9 cellular contexts compared by ENCODE assay signal in genomic region chr20:57381596-57382503, GRCh38. TPM values are rescaled to one million over a fixed set of nuclear protein-coding genes. Genes with fewer than 3 reads are reported as not detected.
A peak's percentile ranks its signal among the peaks of the same experiment; 100 is the strongest.
DNase-seq lines count a peak whose midpoint lies in the region; ATAC-seq and TF ChIP-seq lines count a peak whose summit lies in the region.
"Had no signal": no experiment of that assay in that cellular context is flagged by ENCODE, and none has a peak within 500 bp of the region (broad histone marks: within the 10 kb centered on the region; RNA-seq: fewer than 3 reads in every experiment).

No MANE protein-coding gene starts in this region.

- no peaks in the 10 kb centered on the region for H3K9me3 Mint-ChIP-seq in CD8-positive, alpha-beta memory T cell

- peaks cover 0 to 51% (median 6%) of the 10 kb centered on the region in 3 donors for H3K36me3 Mint-ChIP-seq in CD8-positive, alpha-beta memory T cell

- peak overlapping the region; percentile 31 to 83 (median 61) for H3K27ac Mint-ChIP-seq in CD8-positive, alpha-beta memory T cell

- H3K4me3 ChIP-seq in CD8-positive, alpha-beta memory T cell (ENCODE audit: low read length), result no peak overlapping the region
- no peak overlapping the region for H3K4me3 ChIP-seq in lower lobe of right lung

- peaks cover 25% of the 10 kb centered on the region for H3K36me3 ChIP-seq in CD8-positive, alpha-beta memory T cell (ENCODE audit: insufficient read depth, low read length)
- peaks cover 15% of the 10 kb centered on the region for H3K36me3 ChIP-seq in lower lobe of right lung

- peak; percentile 80 to 81 for ATAC-seq in lower lobe of right lung
- ATAC-seq in HG03025 (IDR thresholded peaks at IDR 0.05; ENCODE audit: low FRiP score, unreplicated experiment), result no peak

- no peaks in the 10 kb centered on the region for H3K9me3 ChIP-seq in CD8-positive, alpha-beta memory T cell (ENCODE audit: low read length)
- no peaks in the 10 kb centered on the region for H3K9me3 ChIP-seq in lower lobe of right lung

- no peaks in the 10 kb centered on the region for H3K27me3 Mint-ChIP-seq in CD8-positive, alpha-beta memory T cell

- peak; percentile 74 to 88 (median 78) for DNase-seq in CD8-positive, alpha-beta memory T cell
- DNase-seq in HCEC 1CT, result peak; percentile 25
- peak; percentile 65 for DNase-seq in NCI-H460 (ENCODE audit: extremely low read depth, low read depth)
- peak; percentile 88 for DNase-seq in activated CD4-positive, alpha-beta T cell treated with anti-CD3 and anti-CD28 coated beads, Interleukin-2, amount 50 U/mL, for 1 hour
- peak; percentile 68 for DNase-seq in dedifferentiated amniotic fluid mesenchymal stem cell (ENCODE audit: extremely low spot score)
- peak; percentile 85 for DNase-seq in lower lobe of right lung
- DNase-seq in stimulated activated CD4-positive, alpha-beta T cell treated with anti-CD3 and anti-CD28 coated beads, TNF-alpha, amount 100 ng/mL, for 48 hours (ENCODE audit: low read depth in 3 of 3), result peak in 2 of 3 donors; percentile 76

- CTCF ChIA-PET in CD8-positive, alpha-beta memory T cell (lab: Charles Lee), result interaction anchor here (0.8 to 3.1 kb wide), 22 partner anchors 8 to 238 kb away, joined by 3 to 16 read pairs (median 4); partner anchors contain the start of genes RBM38 and ZBP1

- no peak overlapping the region for H3K27ac ChIP-seq in CD8-positive, alpha-beta memory T cell (ENCODE audit: low read depth, low read length)
- no peak overlapping the region for H3K27ac ChIP-seq in lower lobe of right lung

- H3K4me1 ChIP-seq in CD8-positive, alpha-beta memory T cell (ENCODE audit: insufficient read depth, low read length), result peaks cover 11% of the 10 kb centered on the region
- peaks cover 12% of the 10 kb centered on the region for H3K4me1 ChIP-seq in lower lobe of right lung

- POLR2A ChIA-PET in CD8-positive, alpha-beta memory T cell (lab: Charles Lee), result interaction anchor here (1.5 kb wide), 1 partner anchor 54 kb away, joined by 3 read pairs; no protein-coding TSS in a partner anchor

- H3K4me3 Mint-ChIP-seq in CD8-positive, alpha-beta memory T cell, result peak overlapping the region in 1 of 7 donors; percentile 62

- peaks cover 24 to 44% (median 38%) of the 10 kb centered on the region in 3 donors for H3K4me1 Mint-ChIP-seq in CD8-positive, alpha-beta memory T cell

- intact Hi-C loops in lower lobe of right lung (cut with DNase I), result loop anchor here (5.0 kb wide), 1 partner anchor 115 kb away; no protein-coding TSS in a partner anchor

- TF ChIP-seq CTCF in lower lobe of right lung (IDR thresholded peaks at IDR 0.05), result peak; percentile 94

- H3K27me3 ChIP-seq in CD8-positive, alpha-beta memory T cell (ENCODE audit: insufficient read depth, low read length, poor library complexity, severe bottlenecking), result no peaks in the 10 kb centered on the region
- no peaks in the 10 kb centered on the region for H3K27me3 ChIP-seq in lower lobe of right lung (ENCODE audit: low read depth)

RNA-seq across cellular contexts. Expression of gene RBM38, which starts 9.3 kb away (rescaled TPM):
- total RNA-seq in CD8-positive, alpha-beta memory T cell, result 100 to 1,000 TPM; 101 to 107 TPM
- polyA plus RNA-seq in CD8-positive, alpha-beta memory T cell, result 94.4 TPM
- total RNA-seq in NCI-H460 (2014; rRNA removed; shearing (Covaris generic)), result 18.2 and 20.6 TPM in 2 replicates
- 14.6 and 26.2 TPM in 2 replicates for polyA plus RNA-seq in NCI-H460 (2014; cell fraction: nucleus; rRNA removed)
- 15.5 TPM for total RNA-seq in lower lobe of right lung

RNA-seq across cellular contexts. Expression of gene RAE1, which starts 30.8 kb away (rescaled TPM):
- 10 to 100 TPM; 50.2 to 52.8 TPM for total RNA-seq in CD8-positive, alpha-beta memory T cell
- 40.7 TPM for polyA plus RNA-seq in CD8-positive, alpha-beta memory T cell
- total RNA-seq in NCI-H460 (2014; rRNA removed; shearing (Covaris generic)), result 34.0 and 42.8 TPM in 2 replicates
- polyA plus RNA-seq in NCI-H460 (2014; cell fraction: nucleus; rRNA removed), result 36.4 and 43.6 TPM in 2 replicates
- total RNA-seq in lower lobe of right lung, result 20.6 TPM

RNA-seq across cellular contexts. Expression of gene SPO11, which starts 52.2 kb away (rescaled TPM):
- not detected for total RNA-seq in CD8-positive, alpha-beta memory T cell
- polyA plus RNA-seq in CD8-positive, alpha-beta memory T cell, result not detected
- total RNA-seq in NCI-H460 (2014; rRNA removed; shearing (Covaris generic)), result not detected in 2 replicates
- not detected in 2 replicates for polyA plus RNA-seq in NCI-H460 (2014; cell fraction: nucleus; rRNA removed)
- total RNA-seq in lower lobe of right lung, result not detected
- total RNA-seq: T-helper 1 cell treated with Interleukin-12 subunit alpha and Interleukin-12 subunit beta and Interleukin-4 antibody, amounts not matched to agents 30 ng/mL and 1 ng/mL, for 36 hours had no signal

Comparison
In these comparisons a context has a peak if more than half of its experiments do, and no peak if none do; other contexts are left out.
1. DNase-seq: peak in every context shown above with its lines; median percentile 88 in activated CD4-positive, alpha-beta T cell treated with anti-CD3 and anti-CD28 coated beads, Interleukin-2, amount 50 U/mL, for 1 hour; 85 in lower lobe of right lung; 78 in CD8-positive, alpha-beta memory T cell; 76 in stimulated activated CD4-positive, alpha-beta T cell treated with anti-CD3 and anti-CD28 coated beads, TNF-alpha, amount 100 ng/mL, for 48 hours; 68 in dedifferentiated amniotic fluid mesenchymal stem cell; 65 in NCI-H460; 25 in HCEC 1CT.